Comparison of ENCODE assay signal across 16 cellular contexts in the genomic region with DNA sequence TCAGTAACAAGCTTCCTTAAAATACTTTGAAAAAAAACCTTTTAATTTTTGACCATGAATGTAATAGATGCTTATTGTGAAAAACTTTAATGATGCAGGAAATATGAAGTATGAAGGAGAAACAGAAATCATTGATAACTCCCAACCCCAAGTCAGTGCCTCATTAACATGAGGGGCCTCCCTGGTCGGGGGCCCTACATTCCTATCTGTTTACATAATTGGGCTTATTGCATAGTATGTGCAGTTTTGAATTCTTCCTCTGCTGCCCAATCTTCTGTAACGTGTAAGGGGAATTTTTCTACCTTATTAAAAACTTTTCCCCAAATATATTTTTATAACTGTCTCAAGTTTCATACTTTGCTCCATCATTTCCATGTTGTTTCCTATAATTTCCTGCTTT. TPM values are rescaled to one million over a fixed set of nuclear protein-coding genes. Genes with fewer than 3 reads are reported as not detected.
A peak's percentile ranks its signal among the peaks of the same experiment; 100 is the strongest.
DNase-seq lines count a peak whose midpoint lies in the region; ATAC-seq and TF ChIP-seq lines count a peak whose summit lies in the region.
"Had no signal": no experiment of that assay in that cellular context is flagged by ENCODE, and none has a peak within 500 bp of the region (broad histone marks: within the 10 kb centered on the region; RNA-seq: fewer than 3 reads in every experiment).

No MANE protein-coding gene starts in this region.

- H3K27me3 ChIP-seq in A673 (replicated peaks; ENCODE audit: insufficient read depth, low read depth, low read length, poor library complexity) (no peaks in the 10 kb centered on the region), Panc1 (ENCODE audit: control insufficient read depth, insufficient read depth, low read length) (no peaks in the 10 kb centered on the region)
- H3K27me3 ChIP-seq: BLaER1, spleen had no signal

- H3K4me3 ChIP-seq in A673 (ENCODE audit: low read depth, low read length, poor library complexity, severe bottlenecking) (no peak overlapping the region), Panc1 (ENCODE audit: low read depth in 2 of 2, low read length in 2 of 2) (no peak overlapping the region), mesodermal cell (ENCODE audit: extremely low read depth, insufficient read depth, low read length, poor library complexity, severe bottlenecking) (no peak overlapping the region)
- H3K4me3 ChIP-seq: BLaER1, psoas muscle, spleen had no signal

- no peak for ATAC-seq in Panc1
- no peak for ATAC-seq in sciatic nerve
- ATAC-seq: psoas muscle, Right ventricle myocardium inferior had no signal

- H3K27ac ChIP-seq in A673 (ENCODE audit: low read depth, low read length, poor library complexity, severe bottlenecking) (peak overlapping the region; percentile 59), Panc1 (ENCODE audit: low read length) (peak overlapping the region; percentile 93), mesodermal cell (ENCODE audit: low read depth, low read length, severe bottlenecking) (peak overlapping the region; percentile 52)
- H3K27ac ChIP-seq: BLaER1, psoas muscle, spleen had no signal

- in situ Hi-C loops in Panc1 (cut with HindIII; ENCODE audit: low pct_unique_long_range_greater_than_20kb, low sequenced_read_pairs), result no loop called here

- no peak for TF ChIP-seq CTCF in A673 (conservative IDR thresholded peaks at IDR 0.05; ENCODE audit: low read depth, low read length)
- TF ChIP-seq CTCF in Panc1 (IDR thresholded peaks at IDR 0.05), result no peak

- no peaks in the 10 kb centered on the region for H3K36me3 ChIP-seq in A673 (ENCODE audit: insufficient read depth, low read length, poor library complexity, severe bottlenecking)
- no peaks in the 10 kb centered on the region for H3K36me3 ChIP-seq in Panc1 (ENCODE audit: control insufficient read depth, insufficient read depth, low read length)
- H3K36me3 ChIP-seq in mesodermal cell (ENCODE audit: control insufficient read depth, insufficient read depth, low read length), result peaks cover under 1% of the 10 kb centered on the region

- DNase-seq in A673 (ENCODE audit: low spot score) (peak; percentile 57), Panc1 (ENCODE audit: low read depth, low spot score) (no peak), dedifferentiated amniotic fluid mesenchymal stem cell (ENCODE audit: extremely low spot score) (peak; percentile 61), NCI-H774 (lab: John Stamatoyannopoulos, UW) (no peak), occipital lobe (lab: John Stamatoyannopoulos, UW) (no peak), NCI-H1694 treated with DMSO at 0.1 percent for 48 hours (lab: John Stamatoyannopoulos, UW) (no peak), sciatic nerve (ENCODE audit: low spot score) (no peak)
- DNase-seq: activated CD4-positive, alpha-beta T cell treated with anti-CD3 and anti-CD28 coated beads for 4 hours; NCI-H1417 treated with DMSO at 0.1 percent for 48 hours; NCI-H524 treated with DMSO at 0.1 percent for 48 hours; psoas muscle; spleen; T-helper 1 cell had no signal

- intact Hi-C loops in A673 (cut with micrococcal nuclease; ENCODE audit: unreplicated experiment), result loop anchor here (5.0 to 10.0 kb wide), 2 partner anchors 139 to 441 kb away; a partner anchor contains a TSS
- intact Hi-C loops in Panc1 (cut with micrococcal nuclease; ENCODE audit: unreplicated experiment), result loop anchor here (10.0 kb wide), 1 partner anchor 159 kb away; no protein-coding TSS in a partner anchor
- intact Hi-C loops in sciatic nerve (cut with DNase I), result no loop called here

- H3K4me1 ChIP-seq in A673 (ENCODE audit: insufficient read depth, low read length, poor library complexity, severe bottlenecking), result peaks cover 50% of the 10 kb centered on the region
- H3K4me1 ChIP-seq in Panc1 (ENCODE audit: control insufficient read depth, insufficient read depth, low read length), result peaks cover 56% of the 10 kb centered on the region
- peaks cover 44% of the 10 kb centered on the region for H3K4me1 ChIP-seq in mesodermal cell (ENCODE audit: control insufficient read depth, insufficient read depth, low read length, poor library complexity, severe bottlenecking)

- H3K9me3 ChIP-seq in A673 (ENCODE audit: low read depth, low read length, poor library complexity, severe bottlenecking) (no peaks in the 10 kb centered on the region), Panc1 (ENCODE audit: control insufficient read depth, insufficient read depth, low read depth, low read length) (no peaks in the 10 kb centered on the region), mesodermal cell (ENCODE audit: control insufficient read depth, low read length) (no peaks in the 10 kb centered on the region)
- H3K9me3 ChIP-seq: BLaER1, psoas muscle, spleen had no signal

- CTCF ChIA-PET in A673 (lab: Charles Lee), result interaction anchor here (0.6 to 4.3 kb wide), 5 partner anchors 80 to 1241 kb away, joined by 3 to 75 read pairs (median 4); no protein-coding TSS in a partner anchor
- CTCF ChIA-PET in Panc1 (lab: Charles Lee), result interaction anchor here (0.6 to 2.9 kb wide), 4 partner anchors 52 to 1249 kb away, joined by 3 to 10 read pairs (median 4); no protein-coding TSS in a partner anchor

- BruUV-seq in A673 (replicated peaks; lab: Mats Ljungman, UMichigan) (no TSS peak), Panc1 (replicated peaks; lab: Mats Ljungman, UMichigan) (no TSS peak)

- WGBS in mesodermal cell (ENCODE audit: insufficient coverage in 2 of 2), 2 experiments, result no CpG with 5 or more reads among the region's 2 CpGs

- POLR2A ChIA-PET in A673 (lab: Charles Lee; ENCODE audit: low non-redundant PET), result no interaction called here
- POLR2A ChIA-PET in Panc1 (lab: Charles Lee), result no interaction called here

RNA-seq across cellular contexts. Expression of a gene that starts 9.8 kb away (rescaled TPM):
- total RNA-seq in A673 (2021), result 8.7 and 9.4 TPM in 2 replicates
- total RNA-seq in Panc1 (2021; ENCODE audit: unreplicated experiment), result 4.1 TPM
- polyA plus RNA-seq in Panc1 (2012; ENCODE audit: insufficient read length), result 8.6 TPM
- 6.1 TPM for polyA plus RNA-seq in mesodermal cell (2013, experiment 1 of 2)
- 4.6 TPM for polyA plus RNA-seq in mesodermal cell (2013, experiment 2 of 2)
- 16.5 TPM for total RNA-seq in occipital lobe
- 8.3 TPM for total RNA-seq in sciatic nerve

Comparison
In these comparisons a context has a peak if more than half of its experiments do, and no peak if none do; other contexts are left out.
1. DNase-seq: peak in A673 (single experiment) and dedifferentiated amniotic fluid mesenchymal stem cell (single experiment); none in Panc1 (single experiment), NCI-H774 (single experiment), occipital lobe (single experiment), NCI-H1694 treated with DMSO at 0.1 percent for 48 hours (single experiment) and sciatic nerve (single experiment).
2. Peak in every context shown above with its lines, with median percentiles within 50 percentile points of each other: H3K27ac ChIP-seq.